1 cellular context compared by ENCODE assay signal in genomic region chr1:23149110-23149509, GRCh38.
TF ChIP-seq lines count a peak whose summit lies in the region.

No MANE protein-coding gene starts in this region.

TF ChIP-seq in GM12878, 131 proteins besides CTCF, POLR2A, EP300 and RAD21:
- peak; percentile 24; the same call in 1 of the 2 replicates for TF ChIP-seq SPI1 (IDR thresholded peaks at IDR 0.05; ENCODE audit: borderline replicate concordance, insufficient read depth, low read depth, low read length)
- no peak for TF ChIP-seq BCLAF1 (IDR thresholded peaks at IDR 0.05)
